In the genomic region with DNA sequence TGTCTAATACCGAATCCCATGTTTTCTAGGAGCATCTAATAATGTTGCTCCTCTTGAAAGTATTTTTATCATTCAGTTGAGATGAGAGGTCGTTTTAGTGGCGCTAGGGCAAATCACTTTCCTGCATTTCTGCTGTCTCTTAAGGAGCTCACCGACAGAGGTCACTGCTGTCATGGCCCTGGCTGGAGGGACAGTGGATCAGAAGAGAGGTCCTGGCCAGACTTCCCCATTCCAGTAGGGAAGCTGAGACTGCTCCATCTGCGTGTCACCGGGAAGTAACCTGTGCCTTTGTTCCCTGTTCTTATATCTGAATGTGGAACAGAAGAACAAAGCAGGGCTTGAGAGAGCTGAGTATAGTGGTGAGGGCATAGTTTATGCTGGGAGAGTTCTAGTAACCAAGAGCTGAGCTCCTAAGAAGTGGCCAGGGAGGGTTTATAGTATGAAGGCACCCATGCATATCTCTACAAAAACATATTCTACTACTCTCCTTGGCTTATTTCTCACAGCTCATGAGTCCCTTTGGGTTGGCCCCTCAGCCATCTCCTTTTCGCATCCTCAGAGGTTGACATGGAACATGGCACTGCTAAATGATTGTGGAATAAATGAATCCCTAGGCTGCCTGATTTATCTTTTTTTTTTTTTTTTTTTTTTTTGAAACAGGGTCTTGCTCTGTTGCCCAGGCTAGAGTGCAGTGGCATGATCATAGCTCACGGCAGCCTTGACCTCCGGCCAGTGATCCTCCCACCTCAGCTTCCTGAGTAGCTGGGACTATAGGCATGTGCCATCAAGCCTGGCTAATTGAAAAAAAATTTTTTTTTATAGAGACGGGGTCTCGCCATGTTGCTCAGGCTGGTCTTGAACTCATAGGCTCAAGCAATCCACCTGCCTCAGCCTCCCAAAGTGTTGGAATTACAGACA, we compare ENCODE assay signal across 9 cellular contexts. TPM values are rescaled to one million over a fixed set of nuclear protein-coding genes. Genes with fewer than 3 reads are reported as not detected.
A peak's percentile ranks its signal among the peaks of the same experiment; 100 is the strongest.
DNase-seq lines count a peak whose midpoint lies in the region; ATAC-seq and TF ChIP-seq lines count a peak whose summit lies in the region.
"Had no signal": no experiment of that assay in that cellular context is flagged by ENCODE, and none has a peak within 500 bp of the region (broad histone marks: within the 10 kb centered on the region; RNA-seq: fewer than 3 reads in every experiment).

No MANE protein-coding gene starts in this region.

- peaks cover 3% of the 10 kb centered on the region for H3F3A ChIP-seq in SK-N-SH (replicated peaks; ENCODE audit: insufficient read depth)

- POLR2A ChIA-PET in SK-N-SH (lab: Yijun Ruan, JAX), result no interaction called here

- TF ChIP-seq EP300 in SK-N-SH (IDR thresholded peaks at IDR 0.05; ENCODE audit: borderline replicate concordance in 1 of 2, low read depth in 1 of 2, low read length in 1 of 2), result no peak

- H2AFZ ChIP-seq in SK-N-SH (ENCODE audit: low read depth), result no peak overlapping the region

- H3K27ac ChIP-seq in SK-N-SH (ENCODE audit: low read depth in 2 of 2, low read length in 1 of 2) (peak overlapping the region in 1 of 2 experiments; percentile 40; a peak in 1 of 4 replicates), layer of hippocampus (ENCODE audit: low read depth, low read length) (peak overlapping the region; percentile 30)

- H3K27me3 ChIP-seq in SK-N-SH (ENCODE audit: insufficient read depth) (no peaks in the 10 kb centered on the region), layer of hippocampus (ENCODE audit: control insufficient read depth, insufficient read depth, low read length) (no peaks in the 10 kb centered on the region), BE2C (no peaks in the 10 kb centered on the region)

- no peaks in the 10 kb centered on the region for H3K9me3 ChIP-seq in SK-N-SH
- H3K9me3 ChIP-seq in BE2C, result no peaks in the 10 kb centered on the region

- CTCF ChIA-PET in SK-N-SH (lab: Yijun Ruan, JAX), result interaction anchor here (0.9 kb wide), 1 partner anchor 17 kb away, joined by 3 read pairs; no protein-coding TSS in a partner anchor

- peaks cover 71% of the 10 kb centered on the region for H4K20me1 ChIP-seq in SK-N-SH (ENCODE audit: insufficient read depth)

- no peak for TF ChIP-seq RAD21 in SK-N-SH (IDR thresholded peaks at IDR 0.05; ENCODE audit: low read length)

- H3K4me3 ChIP-seq in SK-N-SH (ENCODE audit: low read depth in 2 of 2, low read length in 1 of 2), result no peak overlapping the region
- H3K4me3 ChIP-seq in BE2C (ENCODE audit: low read depth, low read length), result no peak overlapping the region

- H3K9me2 ChIP-seq in SK-N-SH, result no peaks in the 10 kb centered on the region

- H3K79me2 ChIP-seq in SK-N-SH (ENCODE audit: insufficient read depth), result peaks cover 99% of the 10 kb centered on the region

- 87% methylated on average over 11 of the region's 11 CpGs for WGBS in SK-N-SH (ENCODE audit: low lambda C conversion rate)

- H3K4me1 ChIP-seq in SK-N-SH (ENCODE audit: control insufficient read depth in 1 of 2, insufficient read depth in 2 of 2, low read depth in 1 of 2, low read length in 1 of 2) (no peaks in the 10 kb centered on the region), BE2C (no peaks in the 10 kb centered on the region)

- H3K36me3 ChIP-seq in SK-N-SH (replicated peaks in 1 of 2; ENCODE audit: control insufficient read depth in 1 of 2, insufficient read depth in 2 of 2, low read length in 1 of 2), result no peaks in the 10 kb centered on the region
- H3K36me3 ChIP-seq in BE2C, result no peaks in the 10 kb centered on the region; the same call in 1 of the 2 replicates

- TF ChIP-seq CTCF in SK-N-SH (IDR thresholded peaks at IDR 0.05) (0 out of 2 replicates have a peak, but pooled peaks have one; percentile 31), GM20000 (IDR thresholded peaks at IDR 0.05; ENCODE audit: extremely low read depth, missing control alignments) (no peak), BE2C (IDR thresholded peaks at IDR 0.05; ENCODE audit: low read depth, low read length) (no peak)

- DNase-seq in SK-N-SH (no peak), cerebellar cortex (ENCODE audit: low spot score) (peak; percentile 91), superior temporal gyrus (ENCODE audit: extremely low spot score) (peak; percentile 64), GM20000 (ENCODE audit: low spot score) (no peak), BE2C (no peak)
- DNase-seq in stimulated activated CD4-positive, alpha-beta T cell treated with anti-CD3 and anti-CD28 coated beads, Interleukin-2, amount 100 ng/mL, for 24 hours, result no peak
- DNase-seq: activated CD4-positive, alpha-beta T cell treated with anti-CD3 and anti-CD28 coated beads, Interleukin-2, amount 10 ng/mL, durations not matched to agents 7 days and 5 days had no signal

- H3K9ac ChIP-seq in SK-N-SH, result no peak overlapping the region

- no peak overlapping the region for H3K4me2 ChIP-seq in SK-N-SH

- ATAC-seq in SK-N-SH treated with all-trans-retinoic acid at 6 μM for 48 hours, result no peak; the same call in 1 of the 3 replicates

TF ChIP-seq in SK-N-SH, 30 proteins besides CTCF, POLR2A, EP300 and RAD21 (continues in another document):
- no peak for TF ChIP-seq YY1 (IDR thresholded peaks at IDR 0.05; ENCODE audit: low read depth)
- no peak for TF ChIP-seq FOXJ3 (CRISPR knock-in tag; IDR thresholded peaks at IDR 0.05)
- TF ChIP-seq, protein P1, sequence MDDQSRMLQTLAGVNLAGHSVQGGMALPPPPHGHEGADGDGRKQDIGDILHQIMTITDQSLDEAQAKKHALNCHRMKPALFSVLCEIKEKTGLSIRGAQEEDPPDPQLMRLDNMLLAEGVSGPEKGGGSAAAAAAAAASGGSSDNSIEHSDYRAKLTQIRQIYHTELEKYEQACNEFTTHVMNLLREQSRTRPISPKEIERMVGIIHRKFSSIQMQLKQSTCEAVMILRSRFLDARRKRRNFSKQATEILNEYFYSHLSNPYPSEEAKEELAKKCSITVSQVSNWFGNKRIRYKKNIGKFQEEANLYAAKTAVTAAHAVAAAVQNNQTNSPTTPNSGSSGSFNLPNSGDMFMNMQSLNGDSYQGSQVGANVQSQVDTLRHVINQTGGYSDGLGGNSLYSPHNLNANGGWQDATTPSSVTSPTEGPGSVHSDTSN (IDR thresholded peaks at IDR 0.05), result no peak
- TF ChIP-seq, protein P2, sequence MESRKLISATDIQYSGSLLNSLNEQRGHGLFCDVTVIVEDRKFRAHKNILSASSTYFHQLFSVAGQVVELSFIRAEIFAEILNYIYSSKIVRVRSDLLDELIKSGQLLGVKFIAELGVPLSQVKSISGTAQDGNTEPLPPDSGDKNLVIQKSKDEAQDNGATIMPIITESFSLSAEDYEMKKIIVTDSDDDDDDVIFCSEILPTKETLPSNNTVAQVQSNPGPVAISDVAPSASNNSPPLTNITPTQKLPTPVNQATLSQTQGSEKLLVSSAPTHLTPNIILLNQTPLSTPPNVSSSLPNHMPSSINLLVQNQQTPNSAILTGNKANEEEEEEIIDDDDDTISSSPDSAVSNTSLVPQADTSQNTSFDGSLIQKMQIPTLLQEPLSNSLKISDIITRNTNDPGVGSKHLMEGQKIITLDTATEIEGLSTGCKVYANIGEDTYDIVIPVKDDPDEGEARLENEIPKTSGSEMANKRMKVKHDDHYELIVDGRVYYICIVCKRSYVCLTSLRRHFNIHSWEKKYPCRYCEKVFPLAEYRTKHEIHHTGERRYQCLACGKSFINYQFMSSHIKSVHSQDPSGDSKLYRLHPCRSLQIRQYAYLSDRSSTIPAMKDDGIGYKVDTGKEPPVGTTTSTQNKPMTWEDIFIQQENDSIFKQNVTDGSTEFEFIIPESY (IDR thresholded peaks at IDR 0.05; ENCODE audit: borderline replicate concordance, low read depth), result no peak
- no peak for TF ChIP-seq POLR2AphosphoS5 (IDR thresholded peaks at IDR 0.05; ENCODE audit: low read depth, low read length)

TF ChIP-seq in SK-N-SH treated with all-trans-retinoic acid at 6 μM for 48 hours, 23 proteins besides CTCF, POLR2A, EP300 and RAD21 (continues in another document):
- TF ChIP-seq OSR1 (CRISPR knock-in tag; IDR thresholded peaks at IDR 0.05) (no peak), SNAI2 (CRISPR knock-in tag; IDR thresholded peaks at IDR 0.05) (no peak), TOX (CRISPR knock-in tag; IDR thresholded peaks at IDR 0.05; ENCODE audit: borderline replicate concordance) (no peak)
- TF ChIP-seq, protein P3, sequence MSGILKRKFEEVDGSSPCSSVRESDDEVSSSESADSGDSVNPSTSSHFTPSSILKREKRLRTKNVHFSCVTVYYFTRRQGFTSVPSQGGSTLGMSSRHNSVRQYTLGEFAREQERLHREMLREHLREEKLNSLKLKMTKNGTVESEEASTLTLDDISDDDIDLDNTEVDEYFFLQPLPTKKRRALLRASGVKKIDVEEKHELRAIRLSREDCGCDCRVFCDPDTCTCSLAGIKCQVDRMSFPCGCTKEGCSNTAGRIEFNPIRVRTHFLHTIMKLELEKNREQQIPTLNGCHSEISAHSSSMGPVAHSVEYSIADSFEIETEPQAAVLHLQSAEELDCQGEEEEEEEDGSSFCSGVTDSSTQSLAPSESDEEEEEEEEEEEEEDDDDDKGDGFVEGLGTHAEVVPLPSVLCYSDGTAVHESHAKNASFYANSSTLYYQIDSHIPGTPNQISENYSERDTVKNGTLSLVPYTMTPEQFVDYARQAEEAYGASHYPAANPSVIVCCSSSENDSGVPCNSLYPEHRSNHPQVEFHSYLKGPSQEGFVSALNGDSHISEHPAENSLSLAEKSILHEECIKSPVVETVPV (CRISPR knock-in tag; IDR thresholded peaks at IDR 0.05), result no peak

RNA-seq across cellular contexts. Expression of a gene that starts 27.2 kb away (rescaled TPM):
- polyA plus RNA-seq in SK-N-SH (2012; rRNA removed), result 215 and 243 TPM in 2 replicates
- 278 and 338 TPM in 2 replicates for polyA plus RNA-seq in SK-N-SH (2012; cell fraction: cytosol; rRNA removed)
- 73.7 and 85.6 TPM in 2 replicates for polyA plus RNA-seq in SK-N-SH (2012; cell fraction: nucleus; rRNA removed)
- 285 TPM for polyA plus RNA-seq in BE2C (2012; ENCODE audit: insufficient read depth, insufficient read length, low read depth)

RNA-seq across cellular contexts. Expression of a gene that starts 45.3 kb away (rescaled TPM):
- 2.4 and 3.2 TPM in 2 replicates for polyA plus RNA-seq in SK-N-SH (2012; rRNA removed)
- 2.5 and 2.9 TPM in 2 replicates for polyA plus RNA-seq in SK-N-SH (2012; cell fraction: cytosol; rRNA removed)
- polyA plus RNA-seq in SK-N-SH (2012; cell fraction: nucleus; rRNA removed), result 6.5 and 10.1 TPM in 2 replicates
- polyA plus RNA-seq in BE2C (2012; ENCODE audit: insufficient read depth, insufficient read length, low read depth), result 1.9 TPM

RNA-seq across cellular contexts. Expression of a gene that starts 51.6 kb away (rescaled TPM):
- 193 and 212 TPM in 2 replicates for polyA plus RNA-seq in SK-N-SH (2012; rRNA removed)
- polyA plus RNA-seq in SK-N-SH (2012; cell fraction: cytosol; rRNA removed), result 199 and 206 TPM in 2 replicates
- 86.4 and 89.6 TPM in 2 replicates for polyA plus RNA-seq in SK-N-SH (2012; cell fraction: nucleus; rRNA removed)
- polyA plus RNA-seq in BE2C (2012; ENCODE audit: insufficient read depth, insufficient read length, low read depth), result 175 TPM

Comparison
In these comparisons a context has a peak if more than half of its experiments do, and no peak if none do; other contexts are left out.
1. DNase-seq: peak in cerebellar cortex (single experiment) and superior temporal gyrus (single experiment); none in SK-N-SH (single experiment), GM20000 (single experiment), BE2C (single experiment) and stimulated activated CD4-positive, alpha-beta T cell treated with anti-CD3 and anti-CD28 coated beads, Interleukin-2, amount 100 ng/mL, for 24 hours (0 of 2).